Comparison of ENCODE assay signal across 8 cellular contexts in genomic region chr1:167555971-167556714, GRCh38. TPM values are rescaled to one million over a fixed set of nuclear protein-coding genes. Genes with fewer than 3 reads are reported as not detected.
A peak's percentile ranks its signal among the peaks of the same experiment; 100 is the strongest.
DNase-seq lines count a peak whose midpoint lies in the region; ATAC-seq, FAIRE-seq and TF ChIP-seq lines count a peak whose summit lies in the region.

No MANE protein-coding gene starts in this region.

- WGBS in right lobe of liver (ENCODE audit: insufficient coverage, low coverage, low lambda C conversion rate, missing lambda C conversion rate) = 7% methylated on average over 5 of the region's 5 CpGs

- H3K4me1 ChIP-seq in colonic mucosa = peaks cover 4% of the 10 kb centered on the region
- H3K4me1 ChIP-seq in right lobe of liver = peaks cover 0 to 31% (median 8%) of the 10 kb centered on the region in 4 donors

- FAIRE-seq in H54 (lab: Jason Lieb, UNC) = peak; percentile 50

- peak; percentile 60 to 63 (median 61) for ATAC-seq in right lobe of liver
- no peak for ATAC-seq in GM21825 (IDR thresholded peaks at IDR 0.05; ENCODE audit: unreplicated experiment)

- TF ChIP-seq CTCF in colonic mucosa (IDR thresholded peaks at IDR 0.05) (peak; percentile 85), right lobe of liver (IDR thresholded peaks at IDR 0.05) (peak; percentile 86 to 95 (median 92))

- no peak overlapping the region for H3K27ac ChIP-seq in colonic mucosa
- H3K27ac ChIP-seq in right lobe of liver = peak overlapping the region in 2 of 3 donors; percentile 34 to 41

- H3K9me3 ChIP-seq in colonic mucosa = no peaks in the 10 kb centered on the region
- H3K9me3 ChIP-seq in right lobe of liver = no peaks in the 10 kb centered on the region

- no peak overlapping the region for H3K9ac ChIP-seq in colonic mucosa (ENCODE audit: low read depth in 2 of 2, low read length in 2 of 2)

- no peak for TF ChIP-seq POLR2A in H54 (IDR thresholded peaks at IDR 0.05; ENCODE audit: low read depth, low read length)
- TF ChIP-seq POLR2A in right lobe of liver (IDR thresholded peaks at IDR 0.05) = no peak

- H3K4me3 ChIP-seq in colonic mucosa = no peak overlapping the region
- H3K4me3 ChIP-seq in right lobe of liver = no peak overlapping the region

- H3K36me3 ChIP-seq in colonic mucosa = no peaks in the 10 kb centered on the region
- H3K36me3 ChIP-seq in right lobe of liver = no peaks in the 10 kb centered on the region

- H3K27me3 ChIP-seq in colonic mucosa (no peaks in the 10 kb centered on the region), right lobe of liver (no peaks in the 10 kb centered on the region)

- peak in 12 of 14 donors; percentile 12 to 54 (median 32) for DNase-seq in C1 segment of cervical spinal cord (lab: John Stamatoyannopoulos, UW)
- peak; percentile 61 for DNase-seq in H54 (ENCODE audit: insufficient read length, low spot score)
- DNase-seq in NCI-H345 (lab: John Stamatoyannopoulos, UW) = peak; percentile 73
- peak; percentile 68 to 72 for DNase-seq in activated CD4-positive, alpha-beta T cell treated with anti-CD3 and anti-CD28 coated beads for 24 hours (ENCODE audit: low read depth in 2 of 2)
- peak; percentile 81 for DNase-seq in colonic mucosa
- peak; percentile 65 to 80 (median 73) for DNase-seq in right lobe of liver
- DNase-seq in stimulated activated CD4-positive, alpha-beta T cell treated with anti-CD3 and anti-CD28 coated beads, TNF-alpha, amount 100 ng/mL, for 48 hours (ENCODE audit: low read depth in 3 of 3) = peak; percentile 51 to 57 (median 54)

- intact Hi-C loops in colonic mucosa (cut with DNase I) (no loop called here), right lobe of liver (cut with DNase I) (no loop called here)

RNA-seq across cellular contexts. Expression of gene CREG1, which starts 2.6 kb away (rescaled TPM):
- total RNA-seq in colonic mucosa (10 to 100 TPM; 43.2 to 72.7 TPM), right lobe of liver (100 to 1,000 TPM in 5 of 6 experiments, 10 to 100 TPM in 1; 95.8 to 230 (median 171) TPM)

RNA-seq across cellular contexts. Expression of gene CD247, which starts 37.8 kb away (rescaled TPM):
- total RNA-seq in colonic mucosa (1 to 10 TPM; 2.6 to 4.9 TPM), right lobe of liver (1 to 10 TPM in 2 of 6 experiments, under 1 TPM in 4; 0.48 to 2.2 (median 0.71) TPM)
